8 cellular contexts compared by ENCODE assay signal in the genomic region with DNA sequence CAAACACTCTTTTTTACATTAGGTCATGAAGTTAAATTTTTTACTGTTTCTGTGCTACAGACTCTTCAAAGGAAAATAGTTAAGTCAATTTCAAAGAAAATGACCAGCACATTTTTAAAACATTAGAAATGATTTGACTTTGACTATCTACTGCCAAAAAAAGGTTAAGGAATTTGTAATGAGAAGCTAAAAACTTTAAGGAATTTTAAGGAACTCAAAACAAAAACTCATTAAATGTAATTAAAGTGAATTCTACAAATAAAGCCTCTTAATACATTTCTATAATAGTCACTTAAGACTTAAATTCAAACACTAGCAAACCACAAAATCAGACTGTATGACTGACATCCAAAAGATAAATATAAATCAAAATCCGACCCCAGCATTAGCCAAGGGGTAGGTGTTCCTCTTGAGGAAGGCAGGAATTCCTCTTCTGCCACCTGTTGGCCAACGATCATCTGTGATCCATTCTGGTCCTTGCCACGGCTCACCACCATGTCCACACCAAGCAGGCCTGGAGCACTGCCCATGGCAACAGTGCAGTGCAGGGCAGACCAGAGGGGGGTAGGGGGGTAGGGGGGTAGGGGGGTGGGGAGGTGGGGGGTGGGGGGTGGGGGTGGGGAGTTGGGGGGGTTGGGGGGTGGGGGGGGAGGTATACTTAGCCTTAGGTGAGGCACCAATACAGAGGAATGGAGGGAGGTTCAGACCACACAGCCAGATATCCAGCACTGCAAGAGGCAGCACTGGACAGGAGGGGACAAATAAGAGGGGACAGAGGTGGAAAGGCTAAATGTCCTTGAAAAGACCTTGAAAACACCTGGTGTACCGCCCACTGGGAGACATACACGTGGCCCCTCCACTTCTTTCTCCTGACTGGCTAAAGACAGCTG. TPM values are rescaled to one million over a fixed set of nuclear protein-coding genes. Genes with fewer than 3 reads are reported as not detected.
DNase-seq lines count a peak whose midpoint lies in the region; ATAC-seq and TF ChIP-seq lines count a peak whose summit lies in the region.

No MANE protein-coding gene starts in this region.

- H3K4me2 ChIP-seq in PC-9 = no peak overlapping the region

- H4K20me1 ChIP-seq in PC-9 (ENCODE audit: insufficient read depth) = no peaks in the 10 kb centered on the region

- intact Hi-C loops in right cardiac atrium (cut with DNase I) (loop anchor here in 1 of 4 donors (10.0 kb wide), 1 partner anchor 704 kb away; no protein-coding TSS in a partner anchor), Right ventricle myocardium superior (cut with DNase I) (loop anchor here (5.0 kb wide), 1 partner anchor 497 kb away; no protein-coding TSS in a partner anchor), PC-9 (cut with micrococcal nuclease; ENCODE audit: unreplicated experiment) (no loop called here), uterus (cut with DNase I; ENCODE audit: low total_unique reads) (no loop called here)

- H2AFZ ChIP-seq in PC-9 = no peak overlapping the region

- H3K27ac ChIP-seq in right cardiac atrium (ENCODE audit: low read length) (no peak overlapping the region), PC-9 (no peak overlapping the region), uterus (peak overlapping the region; percentile 75 to 83)

- CTCF ChIA-PET in PC-9 (lab: Charles Lee) = no interaction called here

- H3K9me2 ChIP-seq in PC-9 (ENCODE audit: insufficient read depth) = no peaks in the 10 kb centered on the region

- H3K79me2 ChIP-seq in PC-9 (ENCODE audit: low read depth) = no peaks in the 10 kb centered on the region

- no peak for TF ChIP-seq POLR2A in uterus (IDR thresholded peaks at IDR 0.05)

- no peak overlapping the region for H3K4me3 ChIP-seq in right cardiac atrium (ENCODE audit: low read length)
- H3K4me3 ChIP-seq in PC-9 = no peak overlapping the region
- no peak overlapping the region for H3K4me3 ChIP-seq in foreskin fibroblast (ENCODE audit: low read depth in 1 of 2, low read length in 2 of 2)
- peak overlapping the region in 1 of 2 donors; percentile 38 for H3K4me3 ChIP-seq in uterus

- H3K36me3 ChIP-seq in PC-9 (ENCODE audit: low read depth) = no peaks in the 10 kb centered on the region
- no peaks in the 10 kb centered on the region for H3K36me3 ChIP-seq in uterus

- no peaks in the 10 kb centered on the region for H3F3A ChIP-seq in PC-9 (ENCODE audit: insufficient read depth, low read depth)

- POLR2A ChIA-PET in PC-9 (lab: Charles Lee; ENCODE audit: unreplicated experiment) = no interaction called here

- H3K27me3 ChIP-seq in right cardiac atrium (ENCODE audit: control insufficient read depth, insufficient read depth) (no peaks in the 10 kb centered on the region), PC-9 (ENCODE audit: insufficient read depth, low read depth) (no peaks in the 10 kb centered on the region), uterus (no peaks in the 10 kb centered on the region)

- no TSS peak for BruUV-seq in PC-9 (replicated peaks; lab: Mats Ljungman, UMichigan)

- 60% methylated on average over 5 of the region's 5 CpGs for WGBS in right cardiac atrium

- ATAC-seq in right cardiac atrium (no peak), Right ventricle myocardium superior (ENCODE audit: poor library complexity) (no peak), GM21423 (IDR thresholded peaks at IDR 0.05; ENCODE audit: unreplicated experiment) (no peak)
- ATAC-seq in activated CD4-positive, CD25-positive, alpha-beta regulatory T cell treated with anti-CD3 and anti-CD28 coated beads, Interleukin-2, amount 50 U/mL, for 24 hours = no peak

- TF ChIP-seq CTCF in PC-9 (conservative IDR thresholded peaks at IDR 0.05) (peak; percentile 30; the same call in 1 of the 2 replicates), foreskin fibroblast (IDR thresholded peaks at IDR 0.05; ENCODE audit: low read depth, low read length) (peak; percentile 5), uterus (IDR thresholded peaks at IDR 0.05) (no peak)

- H3K9me3 ChIP-seq in right cardiac atrium (ENCODE audit: control insufficient read depth, low read length) (no peaks in the 10 kb centered on the region), PC-9 (ENCODE audit: insufficient read depth, low read depth) (no peaks in the 10 kb centered on the region), uterus (no peaks in the 10 kb centered on the region)

- H3K4me1 ChIP-seq in right cardiac atrium (ENCODE audit: control insufficient read depth, insufficient read depth, low read length) (no peaks in the 10 kb centered on the region), PC-9 (replicated peaks; ENCODE audit: insufficient read depth) (no peaks in the 10 kb centered on the region), uterus (no peaks in the 10 kb centered on the region)

- peak in 2 of 3 donors; percentile 40 to 64 for DNase-seq in right cardiac atrium
- no peak for DNase-seq in Right ventricle myocardium superior
- no peak for DNase-seq in PC-9
- peak in 1 of 2 donors; percentile 32 for DNase-seq in foreskin fibroblast
- peak; percentile 24 to 33 for DNase-seq in uterus
- no peak for DNase-seq in NCI-H1092 (lab: John Stamatoyannopoulos, UW)

RNA-seq across cellular contexts. Expression of a gene that starts 2.1 kb away (rescaled TPM):
- total RNA-seq in right cardiac atrium (100 to 1,000 TPM in 2 of 4 donors, 1 to 10 TPM in 1, under 1 TPM in 1; 0.91 to 141 (median 67.6) TPM), Right ventricle myocardium superior (0.59 TPM), PC-9 (2021) (0.24 TPM in 1 of 2 replicates, not detected in the other), uterus (100 to 1,000 TPM; 191 to 525 (median 404) TPM)
- 0.29 TPM for polyA plus RNA-seq in right cardiac atrium

Comparison
In these comparisons a context has a peak if more than half of its experiments do, and no peak if none do; other contexts are left out.
1. DNase-seq: peak in right cardiac atrium (2 of 3) and uterus (2 of 2); none in Right ventricle myocardium superior (single experiment), PC-9 (0 of 2) and NCI-H1092 (single experiment).
2. H3K27ac ChIP-seq: peak in uterus (2 of 2); none in right cardiac atrium (single experiment) and PC-9 (single experiment).
3. CTCF ChIP-seq: peak in PC-9 (single experiment) and foreskin fibroblast (single experiment); none in uterus (0 of 4).